8 cellular contexts compared by ENCODE assay signal in genomic region chr2:106104332-106105062, GRCh38.
DNase-seq lines count a peak whose midpoint lies in the region; ATAC-seq, FAIRE-seq and TF ChIP-seq lines count a peak whose summit lies in the region.

No MANE protein-coding gene starts in this region.

- 36% methylated on average over 15 of the region's 16 CpGs for WGBS in A549 (ENCODE audit: missing lambda C conversion rate)
- 40% methylated on average over 13 of the region's 16 CpGs for WGBS in right lobe of liver (ENCODE audit: insufficient coverage, low coverage, low lambda C conversion rate, missing lambda C conversion rate)

- H3K9me3 ChIP-seq in A549: no peaks in the 10 kb centered on the region
- H3K9me3 ChIP-seq in right lobe of liver: no peaks in the 10 kb centered on the region

- peak; percentile 94 to 96 for TF ChIP-seq RAD21 in A549 (conservative IDR thresholded peaks at IDR 0.05 in 1 of 2, IDR thresholded peaks at IDR 0.05 in 1 of 2)

- CTCF ChIA-PET in A549 (lab: Yijun Ruan, JAX): interaction anchor here (0.5 to 3.6 kb wide), 20 partner anchors 11 to 493 kb away, joined by 3 to 11 read pairs (median 3); no protein-coding TSS in a partner anchor

- intact Hi-C loops in right lobe of liver (cut with DNase I): loop anchor here in 1 of 2 donors (5.0 kb wide), 1 partner anchor 438 kb away; no protein-coding TSS in a partner anchor

- no peak overlapping the region for H3K27ac ChIP-seq in A549
- H3K27ac ChIP-seq in coronary artery: no peak overlapping the region
- H3K27ac ChIP-seq in right lobe of liver: no peak overlapping the region

- peak; percentile 69 to 75 for DNase-seq in A549 (ENCODE audit: low read depth in 1 of 2, low spot score in 1 of 2)
- DNase-seq in NCI-H2227 treated with DMSO at 0.1 percent for 48 hours (lab: John Stamatoyannopoulos, UW): peak; percentile 60
- no peak for DNase-seq in coronary artery (ENCODE audit: low spot score)
- peak in 1 of 3 donors; percentile 64 for DNase-seq in right lobe of liver
- DNase-seq in stimulated activated CD8-positive, alpha-beta memory T cell treated with anti-CD3 and anti-CD28 coated beads, Interleukin-7, amount 100 ng/mL, for 4 hours (ENCODE audit: low read depth in 2 of 2): peak; percentile 36 to 55

- POLR2A ChIA-PET in A549 (lab: Yijun Ruan, JAX): no interaction called here

- ATAC-seq in A549 (peak; percentile 67 to 90; a peak in 4 of 6 replicates), HG03045 (IDR thresholded peaks at IDR 0.05; ENCODE audit: unreplicated experiment) (peak; percentile 49), right lobe of liver (peak; percentile 82 to 90 (median 90))
- peak; percentile 49 to 55 for ATAC-seq in activated CD4-positive, CD25-positive, alpha-beta regulatory T cell treated with anti-CD3 and anti-CD28 coated beads, Interleukin-2, amount 50 U/mL, for 24 hours

- TF ChIP-seq POLR2A in A549 (IDR thresholded peaks at IDR 0.05; ENCODE audit: low read length) (no peak), right lobe of liver (IDR thresholded peaks at IDR 0.05) (no peak)

- no peak for TF ChIP-seq EP300 in A549 (IDR thresholded peaks at IDR 0.05)

- no peaks in the 10 kb centered on the region for H3K27me3 ChIP-seq in right lobe of liver

- H3K36me3 ChIP-seq in right lobe of liver: peaks cover 0 to 5% (median 0%) of the 10 kb centered on the region in 4 donors

- no peak overlapping the region for H3K4me2 ChIP-seq in A549

- peak; percentile 73 for FAIRE-seq in A549 (lab: Jason Lieb, UNC)

- H3K4me1 ChIP-seq in A549: peaks cover 4% of the 10 kb centered on the region; the same call in 2 of the 3 replicates
- H3K4me1 ChIP-seq in right lobe of liver: no peaks in the 10 kb centered on the region

- peak; percentile 94 for TF ChIP-seq CTCF in A549 (IDR thresholded peaks at IDR 0.05)
- TF ChIP-seq CTCF in GM12875 (IDR thresholded peaks at IDR 0.05; ENCODE audit: borderline replicate concordance, insufficient read depth, low read depth, low read length): peak; percentile 85
- peak; percentile 91 for TF ChIP-seq CTCF in coronary artery (IDR thresholded peaks at IDR 0.05)
- peak; percentile 92 to 98 (median 96) for TF ChIP-seq CTCF in right lobe of liver (IDR thresholded peaks at IDR 0.05)

- H3K4me3 ChIP-seq in A549 (no peak overlapping the region), GM12875 (ENCODE audit: low read depth, low read length) (no peak overlapping the region), coronary artery (no peak overlapping the region), right lobe of liver (no peak overlapping the region)

TF ChIP-seq in A549, 52 proteins besides CTCF, POLR2A, EP300 and RAD21:
- TF ChIP-seq CHD2 (IDR thresholded peaks at IDR 0.05; ENCODE audit: low read length, partially characterized antibody): no peak
- TF ChIP-seq RNF2 (IDR thresholded peaks at IDR 0.05; ENCODE audit: borderline replicate concordance, low read depth): no peak
- peak; percentile 83 for TF ChIP-seq SMC3 (IDR thresholded peaks at IDR 0.05)
- no peak for TF ChIP-seq NFE2L2 (conservative IDR thresholded peaks at IDR 0.05; ENCODE audit: low read length)
- TF ChIP-seq FOSL2 (IDR thresholded peaks at IDR 0.05): no peak
- peak; percentile 64 for TF ChIP-seq FOSL2 (CRISPR knock-in tag; IDR thresholded peaks at IDR 0.05)
